In the genomic region with DNA sequence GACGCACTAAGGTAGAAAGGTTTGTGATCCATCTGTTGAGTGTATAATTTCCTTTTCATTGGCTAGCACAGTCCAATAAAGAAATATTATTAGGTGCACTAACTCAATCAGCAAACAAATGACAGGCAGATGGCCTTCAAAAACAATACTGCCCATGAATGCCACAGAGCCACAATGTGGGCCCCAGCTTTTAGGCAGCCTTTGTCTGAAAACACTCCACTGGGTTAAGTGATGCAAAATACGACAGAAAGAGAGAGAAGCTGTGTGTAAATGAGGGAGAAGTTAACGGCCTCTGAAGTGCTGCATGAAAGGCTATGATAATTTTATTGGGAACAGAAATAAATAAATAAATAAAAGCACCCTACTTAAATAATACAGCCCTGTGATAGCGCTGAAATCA, we compare ENCODE assay signal across 1 cellular context.
A peak's percentile ranks its signal among the peaks of the same experiment; 100 is the strongest.
TF ChIP-seq lines count a peak whose summit lies in the region.

No MANE protein-coding gene starts in this region.

TF ChIP-seq in GM23338, 12 proteins besides CTCF, POLR2A, EP300 and RAD21:
- TF ChIP-seq, protein P1, sequence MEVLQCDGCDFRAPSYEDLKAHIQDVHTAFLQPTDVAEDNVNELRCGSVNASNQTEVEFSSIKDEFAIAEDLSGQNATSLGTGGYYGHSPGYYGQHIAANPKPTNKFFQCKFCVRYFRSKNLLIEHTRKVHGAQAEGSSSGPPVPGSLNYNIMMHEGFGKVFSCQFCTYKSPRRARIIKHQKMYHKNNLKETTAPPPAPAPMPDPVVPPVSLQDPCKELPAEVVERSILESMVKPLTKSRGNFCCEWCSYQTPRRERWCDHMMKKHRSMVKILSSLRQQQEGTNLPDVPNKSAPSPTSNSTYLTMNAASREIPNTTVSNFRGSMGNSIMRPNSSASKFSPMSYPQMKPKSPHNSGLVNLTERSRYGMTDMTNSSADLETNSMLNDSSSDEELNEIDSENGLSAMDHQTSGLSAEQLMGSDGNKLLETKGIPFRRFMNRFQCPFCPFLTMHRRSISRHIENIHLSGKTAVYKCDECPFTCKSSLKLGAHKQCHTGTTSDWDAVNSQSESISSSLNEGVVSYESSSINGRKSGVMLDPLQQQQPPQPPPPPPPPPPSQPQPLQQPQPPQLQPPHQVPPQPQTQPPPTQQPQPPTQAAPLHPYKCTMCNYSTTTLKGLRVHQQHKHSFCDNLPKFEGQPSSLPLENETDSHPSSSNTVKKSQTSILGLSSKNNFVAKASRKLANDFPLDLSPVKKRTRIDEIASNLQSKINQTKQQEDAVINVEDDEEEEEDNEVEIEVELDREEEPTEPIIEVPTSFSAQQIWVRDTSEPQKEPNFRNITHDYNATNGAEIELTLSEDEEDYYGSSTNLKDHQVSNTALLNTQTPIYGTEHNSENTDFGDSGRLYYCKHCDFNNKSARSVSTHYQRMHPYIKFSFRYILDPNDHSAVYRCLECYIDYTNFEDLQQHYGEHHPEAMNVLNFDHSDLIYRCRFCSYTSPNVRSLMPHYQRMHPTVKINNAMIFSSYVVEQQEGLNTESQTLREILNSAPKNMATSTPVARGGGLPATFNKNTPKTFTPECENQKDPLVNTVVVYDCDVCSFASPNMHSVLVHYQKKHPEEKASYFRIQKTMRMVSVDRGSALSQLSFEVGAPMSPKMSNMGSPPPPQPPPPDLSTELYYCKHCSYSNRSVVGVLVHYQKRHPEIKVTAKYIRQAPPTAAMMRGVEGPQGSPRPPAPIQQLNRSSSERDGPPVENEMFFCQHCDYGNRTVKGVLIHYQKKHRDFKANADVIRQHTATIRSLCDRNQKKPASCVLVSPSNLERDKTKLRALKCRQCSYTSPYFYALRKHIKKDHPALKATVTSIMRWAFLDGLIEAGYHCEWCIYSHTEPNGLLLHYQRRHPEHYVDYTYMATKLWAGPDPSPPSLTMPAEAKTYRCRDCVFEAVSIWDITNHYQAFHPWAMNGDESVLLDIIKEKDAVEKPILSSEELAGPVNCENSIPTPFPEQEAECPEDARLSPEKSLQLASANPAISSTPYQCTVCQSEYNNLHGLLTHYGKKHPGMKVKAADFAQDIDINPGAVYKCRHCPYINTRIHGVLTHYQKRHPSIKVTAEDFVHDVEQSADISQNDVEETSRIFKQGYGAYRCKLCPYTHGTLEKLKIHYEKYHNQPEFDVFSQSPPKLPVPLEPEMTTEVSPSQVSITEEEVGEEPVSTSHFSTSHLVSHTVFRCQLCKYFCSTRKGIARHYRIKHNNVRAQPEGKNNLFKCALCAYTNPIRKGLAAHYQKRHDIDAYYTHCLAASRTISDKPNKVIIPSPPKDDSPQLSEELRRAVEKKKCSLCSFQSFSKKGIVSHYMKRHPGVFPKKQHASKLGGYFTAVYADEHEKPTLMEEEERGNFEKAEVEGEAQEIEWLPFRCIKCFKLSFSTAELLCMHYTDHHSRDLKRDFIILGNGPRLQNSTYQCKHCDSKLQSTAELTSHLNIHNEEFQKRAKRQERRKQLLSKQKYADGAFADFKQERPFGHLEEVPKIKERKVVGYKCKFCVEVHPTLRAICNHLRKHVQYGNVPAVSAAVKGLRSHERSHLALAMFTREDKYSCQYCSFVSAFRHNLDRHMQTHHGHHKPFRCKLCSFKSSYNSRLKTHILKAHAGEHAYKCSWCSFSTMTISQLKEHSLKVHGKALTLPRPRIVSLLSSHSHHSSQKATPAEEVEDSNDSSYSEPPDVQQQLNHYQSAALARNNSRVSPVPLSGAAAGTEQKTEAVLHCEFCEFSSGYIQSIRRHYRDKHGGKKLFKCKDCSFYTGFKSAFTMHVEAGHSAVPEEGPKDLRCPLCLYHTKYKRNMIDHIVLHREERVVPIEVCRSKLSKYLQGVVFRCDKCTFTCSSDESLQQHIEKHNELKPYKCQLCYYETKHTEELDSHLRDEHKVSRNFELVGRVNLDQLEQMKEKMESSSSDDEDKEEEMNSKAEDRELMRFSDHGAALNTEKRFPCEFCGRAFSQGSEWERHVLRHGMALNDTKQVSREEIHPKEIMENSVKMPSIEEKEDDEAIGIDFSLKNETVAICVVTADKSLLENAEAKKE (CRISPR knock-in tag; IDR thresholded peaks at IDR 0.05): 0 out of 2 replicates have a peak, but pooled peaks have one; percentile 23
- no peak for TF ChIP-seq ZNF331 (CRISPR knock-in tag; IDR thresholded peaks at IDR 0.05; ENCODE audit: low read depth)
- TF ChIP-seq POLR2AphosphoS5 (IDR thresholded peaks at IDR 0.05; ENCODE audit: low read depth): no peak
- TF ChIP-seq JUNB (IDR thresholded peaks at IDR 0.05; ENCODE audit: unreplicated experiment): no peak
- TF ChIP-seq, protein P2, sequence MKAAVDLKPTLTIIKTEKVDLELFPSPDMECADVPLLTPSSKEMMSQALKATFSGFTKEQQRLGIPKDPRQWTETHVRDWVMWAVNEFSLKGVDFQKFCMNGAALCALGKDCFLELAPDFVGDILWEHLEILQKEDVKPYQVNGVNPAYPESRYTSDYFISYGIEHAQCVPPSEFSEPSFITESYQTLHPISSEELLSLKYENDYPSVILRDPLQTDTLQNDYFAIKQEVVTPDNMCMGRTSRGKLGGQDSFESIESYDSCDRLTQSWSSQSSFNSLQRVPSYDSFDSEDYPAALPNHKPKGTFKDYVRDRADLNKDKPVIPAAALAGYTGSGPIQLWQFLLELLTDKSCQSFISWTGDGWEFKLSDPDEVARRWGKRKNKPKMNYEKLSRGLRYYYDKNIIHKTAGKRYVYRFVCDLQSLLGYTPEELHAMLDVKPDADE (IDR thresholded peaks at IDR 0.05): no peak
- no peak for TF ChIP-seq STAT1 (IDR thresholded peaks at IDR 0.05; ENCODE audit: unreplicated experiment)
- no peak for TF ChIP-seq ZNF114 (CRISPR knock-in tag; IDR thresholded peaks at IDR 0.05)
- peak; percentile 60; the same call in 1 of the 2 replicates for TF ChIP-seq NANOG (IDR thresholded peaks at IDR 0.05; ENCODE audit: borderline replicate concordance)
